ENCODE assay signal across 8 cellular contexts in the genomic region with DNA sequence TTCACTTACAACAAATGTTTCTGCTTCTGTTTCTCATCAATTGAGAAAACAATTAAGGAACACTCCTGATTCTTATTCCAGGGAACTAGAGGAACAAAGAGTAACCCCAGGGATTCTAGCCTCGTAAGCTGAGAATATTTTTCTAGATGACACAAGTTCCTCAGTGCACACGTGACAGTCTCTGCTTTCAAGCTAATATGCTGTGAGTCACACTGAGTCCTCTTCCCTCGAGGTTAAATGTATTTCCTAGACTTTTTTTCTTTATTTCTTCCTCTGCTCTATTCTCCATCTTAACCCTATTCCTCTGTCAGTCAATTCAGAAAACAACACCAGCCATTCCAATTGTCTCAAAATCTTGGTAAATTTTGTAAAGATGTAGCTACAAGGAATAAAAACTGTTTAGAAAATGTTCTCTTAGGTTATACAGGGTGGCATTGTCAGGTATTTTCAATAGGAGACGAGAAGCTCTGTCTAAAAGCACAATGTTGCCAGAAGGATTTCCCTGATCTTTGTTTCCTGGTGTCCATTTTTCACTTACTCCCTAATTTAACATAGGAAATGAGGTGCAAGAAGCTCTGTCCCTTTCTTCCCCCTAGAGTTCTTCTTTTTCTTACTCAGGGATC. TPM values are rescaled to one million over a fixed set of nuclear protein-coding genes. Genes with fewer than 3 reads are reported as not detected.
DNase-seq lines count a peak whose midpoint lies in the region; ATAC-seq lines count a peak whose summit lies in the region.

No MANE protein-coding gene starts in this region.

- no peak for ATAC-seq in stimulated activated naive CD8-positive, alpha-beta T cell treated with anti-CD3 and anti-CD28 coated beads, Interleukin-15, Interleukin-2, amounts not matched to agents 100 U/mL and 50 U/mL, for 24 hours
- peak; percentile 64 for ATAC-seq in activated T-helper 17 cell treated with anti-CD3 and anti-CD28 coated beads, Interleukin-2, amount 50 U/mL, for 72 hours (replicated peaks)
- ATAC-seq in HG03457 (IDR thresholded peaks at IDR 0.05; ENCODE audit: unreplicated experiment): no peak

- no peak for DNase-seq in stimulated activated naive CD8-positive, alpha-beta T cell treated with anti-CD3 and anti-CD28 coated beads, Interleukin-15, Interleukin-2, amounts not matched to agents 100 U/mL and 50 U/mL, for 24 hours
- peak; percentile 61 for DNase-seq in islet precursor cell
- no peak for DNase-seq in activated CD4-positive, alpha-beta T cell treated with anti-CD3 and anti-CD28 coated beads for 4 hours
- DNase-seq in NCI-H1048 (lab: John Stamatoyannopoulos, UW): no peak
- no peak for DNase-seq in iPS-NIHi11 (ENCODE audit: low spot score)

- H3K4me1 Mint-ChIP-seq in stimulated activated naive CD8-positive, alpha-beta T cell treated with anti-CD3 and anti-CD28 coated beads, Interleukin-15, Interleukin-2, amounts not matched to agents 100 ng/mL and 50 ng/mL, for 24 hours (ENCODE audit: low read depth): peaks cover 35% of the 10 kb centered on the region
- peaks cover 11% of the 10 kb centered on the region for H3K4me1 Mint-ChIP-seq in activated T-helper 17 cell treated with anti-CD3 and anti-CD28 coated beads, Interleukin-2, amount 50 U/mL, for 72 hours

- H3K4me3 Mint-ChIP-seq in stimulated activated naive CD8-positive, alpha-beta T cell treated with anti-CD3 and anti-CD28 coated beads, Interleukin-15, Interleukin-2, amounts not matched to agents 100 ng/mL and 50 ng/mL, for 24 hours: no peak overlapping the region
- H3K4me3 Mint-ChIP-seq in activated T-helper 17 cell treated with anti-CD3 and anti-CD28 coated beads, Interleukin-2, amount 50 U/mL, for 72 hours: no peak overlapping the region

- peak overlapping the region; percentile 6 for H3K27ac Mint-ChIP-seq in stimulated activated naive CD8-positive, alpha-beta T cell treated with anti-CD3 and anti-CD28 coated beads, Interleukin-15, Interleukin-2, amounts not matched to agents 100 ng/mL and 50 ng/mL, for 24 hours
- no peak overlapping the region for H3K27ac Mint-ChIP-seq in activated T-helper 17 cell treated with anti-CD3 and anti-CD28 coated beads, Interleukin-2, amount 50 U/mL, for 72 hours

- H3K36me3 Mint-ChIP-seq in stimulated activated naive CD8-positive, alpha-beta T cell treated with anti-CD3 and anti-CD28 coated beads, Interleukin-15, Interleukin-2, amounts not matched to agents 100 ng/mL and 50 ng/mL, for 24 hours (ENCODE audit: low read depth): peaks cover 17% of the 10 kb centered on the region
- H3K36me3 Mint-ChIP-seq in activated T-helper 17 cell treated with anti-CD3 and anti-CD28 coated beads, Interleukin-2, amount 50 U/mL, for 72 hours (ENCODE audit: low read depth): no peaks in the 10 kb centered on the region

- peaks cover 15% of the 10 kb centered on the region for H3K9me3 Mint-ChIP-seq in stimulated activated naive CD8-positive, alpha-beta T cell treated with anti-CD3 and anti-CD28 coated beads, Interleukin-15, Interleukin-2, amounts not matched to agents 100 ng/mL and 50 ng/mL, for 24 hours
- H3K9me3 Mint-ChIP-seq in activated T-helper 17 cell treated with anti-CD3 and anti-CD28 coated beads, Interleukin-2, amount 50 U/mL, for 72 hours: peaks cover 11% of the 10 kb centered on the region

- no peaks in the 10 kb centered on the region for H3K27me3 Mint-ChIP-seq in stimulated activated naive CD8-positive, alpha-beta T cell treated with anti-CD3 and anti-CD28 coated beads, Interleukin-15, Interleukin-2, amounts not matched to agents 100 ng/mL and 50 ng/mL, for 24 hours
- H3K27me3 Mint-ChIP-seq in activated T-helper 17 cell treated with anti-CD3 and anti-CD28 coated beads, Interleukin-2, amount 50 U/mL, for 72 hours: no peaks in the 10 kb centered on the region

RNA-seq across cellular contexts. Expression of a gene that starts 5.8 kb away (rescaled TPM):
- total RNA-seq in activated T-helper 17 cell treated with anti-CD3 and anti-CD28 coated beads, Interleukin-2, amount 50 U/mL, for 72 hours: 10 to 100 TPM; 40.9 to 47.2 TPM
